In genomic region chr12:95756362-95756761, GRCh38 we compare ENCODE assay signal across 20 cellular contexts. TPM values are rescaled to one million over a fixed set of nuclear protein-coding genes. Genes with fewer than 3 reads are reported as not detected.
"Had no signal": no experiment of that assay in that cellular context is flagged by ENCODE, and none has a peak within 500 bp of the region (broad histone marks: within the 10 kb centered on the region; RNA-seq: fewer than 3 reads in every experiment).

No MANE protein-coding gene starts in this region.

- H3K9me3 ChIP-seq: colonic mucosa, stomach, thoracic aorta, transverse colon had no signal

- H3K36me3 Mint-ChIP-seq: naive thymus-derived CD4-positive, alpha-beta T cell had no signal

- H3K27ac ChIP-seq: colonic mucosa, thoracic aorta, transverse colon had no signal

- H3K9me3 Mint-ChIP-seq: naive thymus-derived CD4-positive, alpha-beta T cell had no signal

- H3K4me3 Mint-ChIP-seq: naive thymus-derived CD4-positive, alpha-beta T cell; nephron progenitor cell had no signal

- H3K27ac Mint-ChIP-seq: naive thymus-derived CD4-positive, alpha-beta T cell; nephron progenitor cell had no signal

- DNase-seq: cerebellar nuclear complex; colonic mucosa; dermis blood vessel endothelial cell; erythroblast; foreskin keratinocyte; hypothalamus; kidney glomerular epithelial cell; mesendoderm; naive thymus-derived CD4-positive, alpha-beta T cell; nephron progenitor cell; posterior cingulate gyrus; small intestine; stimulated activated CD4-positive, alpha-beta T cell treated with anti-CD3 and anti-CD28 coated beads, Interleukin-12 subunit alpha, Interleukin-12 subunit beta, amount 100 ng/mL, for 4 hours; stimulated activated naive CD4-positive, alpha-beta T cell; stomach; substantia nigra; transverse colon had no signal

- ATAC-seq: foreskin keratinocyte; left lobe of liver; naive thymus-derived CD4-positive, alpha-beta T cell had no signal

- H3K4me1 ChIP-seq: colonic mucosa, foreskin keratinocyte, transverse colon had no signal

- H3K27me3 ChIP-seq: colonic mucosa, foreskin keratinocyte, stomach, transverse colon had no signal

- H3K36me3 ChIP-seq: colonic mucosa, stomach, thoracic aorta, transverse colon had no signal

- H3K4me3 ChIP-seq: colonic mucosa, lung, stomach, thoracic aorta, transverse colon had no signal

RNA-seq across cellular contexts. Expression of gene NTN4, which starts 34.2 kb away (rescaled TPM):
- polyA plus RNA-seq: naive thymus-derived CD4-positive, alpha-beta T cell had no signal
